38 cellular contexts compared by ENCODE assay signal in the genomic region with DNA sequence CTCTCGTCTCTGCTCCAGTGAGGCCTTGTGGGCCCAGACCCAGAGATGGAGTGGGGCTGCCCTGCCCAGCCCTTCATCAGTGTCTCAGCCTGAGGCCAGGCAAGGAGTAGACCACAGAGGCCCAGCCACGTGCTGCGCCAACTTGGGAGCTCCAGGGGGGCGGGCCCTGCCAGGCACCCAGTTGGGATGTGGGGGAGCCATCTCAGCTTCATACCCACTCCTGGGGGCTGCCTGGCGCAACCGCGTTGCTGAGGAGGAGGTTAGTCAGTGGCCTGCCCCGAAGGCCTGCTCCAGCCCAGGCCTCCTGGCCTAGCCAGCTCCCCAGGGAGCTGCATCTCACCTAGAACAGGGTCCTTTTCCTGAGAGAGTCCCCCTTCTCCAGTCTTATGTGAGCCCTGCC. TPM values are rescaled to one million over a fixed set of nuclear protein-coding genes. Genes with fewer than 3 reads are reported as not detected.
"Had no signal": no experiment of that assay in that cellular context is flagged by ENCODE, and none has a peak within 500 bp of the region (broad histone marks: within the 10 kb centered on the region; RNA-seq: fewer than 3 reads in every experiment).

No MANE protein-coding gene starts in this region.

- H3K27ac ChIP-seq: KMS-11 had no signal

- H3K4me3 ChIP-seq: MG63 had no signal

- H3K36me3 ChIP-seq: MG63 had no signal

- H3K4me2 ChIP-seq: KMS-11 had no signal

- H3K9me3 ChIP-seq: MG63 had no signal

- H3K9ac ChIP-seq: KMS-11 had no signal

- H3K27me3 ChIP-seq: MG63 had no signal

- DNase-seq: Karpas-422, Kasumi-1, MG63, MM.1S, MV-4-11, NCI-H1048, NCI-H1092, NCI-H1092 treated with DMSO at 0.1 percent for 48 hours, NCI-H1105, NCI-H1105 treated with DMSO at 0.1 percent for 48 hours, NCI-H1417, NCI-H1417 treated with DMSO at 0.1 percent for 48 hours, NCI-H1436, NCI-H1436 treated with DMSO at 0.1 percent for 48 hours, NCI-H146, NCI-H1694, NCI-H1694 treated with DMSO at 0.1 percent for 48 hours, NCI-H187, NCI-H187 treated with DMSO at 0.1 percent for 48 hours, NCI-H1930, NCI-H2029, NCI-H2029 treated with DMSO at 0.1 percent for 48 hours, NCI-H2081, NCI-H2081 treated with DMSO at 0.1 percent for 48 hours, NCI-H2107, NCI-H2171, NCI-H2171 treated with DMSO at 0.1 percent for 48 hours, NCI-H2227 treated with DMSO at 0.1 percent for 48 hours, NCI-H226, NCI-H345, NCI-H446, NCI-H446 treated with DMSO at 0.1 percent for 48 hours, NCI-H510A had no signal

RNA-seq across cellular contexts. Expression of a gene that starts 11.8 kb away (rescaled TPM):
- total RNA-seq: LHCN-M2, M059J, MCF 10A, NCI-H460 had no signal

RNA-seq across cellular contexts. Expression of a gene that starts 16.8 kb away (rescaled TPM):
- total RNA-seq: LHCN-M2, M059J, MCF 10A, NCI-H460 had no signal

RNA-seq across cellular contexts. Expression of a gene that starts 27.3 kb away (rescaled TPM):
- total RNA-seq: LHCN-M2, M059J, MCF 10A, NCI-H460 had no signal

RNA-seq across cellular contexts. Expression of a gene that starts 42.6 kb away (rescaled TPM):
- total RNA-seq: LHCN-M2, M059J, MCF 10A, NCI-H460 had no signal
